Comparison of ENCODE assay signal across 1 cellular context in genomic region chr1:246932366-246932700, GRCh38.
TF ChIP-seq lines count a peak whose summit lies in the region.

No MANE protein-coding gene starts in this region.

TF ChIP-seq in K562, 482 proteins besides CTCF, POLR2A, EP300 and RAD21 (continued from another document and continues in another):
- TF ChIP-seq E2F5 (CRISPR knock-in tag; IDR thresholded peaks at IDR 0.05) (no peak), STAT5B (CRISPR knock-in tag; IDR thresholded peaks at IDR 0.05) (no peak), MTA3 (IDR thresholded peaks at IDR 0.05; ENCODE audit: borderline replicate concordance) (0 out of 2 replicates have a peak, but pooled peaks have one; percentile 0), JUNB (CRISPR knock-in tag; conservative IDR thresholded peaks at IDR 0.05) (no peak), SMAD4 (CRISPR knock-in tag; conservative IDR thresholded peaks at IDR 0.05) (0 out of 2 replicates have a peak, but pooled peaks have one; percentile 2), CREM (IDR thresholded peaks at IDR 0.05; ENCODE audit: low read depth) (no peak; the same call in 1 of the 2 replicates), SIX5 (IDR thresholded peaks at IDR 0.05; ENCODE audit: borderline replicate concordance in 1 of 2, insufficient read depth in 1 of 2, low read depth in 1 of 2, low read length in 2 of 2) (no peak), GTF2B (IDR thresholded peaks at IDR 0.05; ENCODE audit: extremely low read depth, insufficient read length) (no peak), SMC3 (conservative IDR thresholded peaks at IDR 0.05; ENCODE audit: insufficient read depth, low read depth, low read length) (no peak), LARP7 (IDR thresholded peaks at IDR 0.05) (0 out of 2 replicates have a peak, but pooled peaks have one; percentile 64), GATA2 (CRISPR knock-in tag; IDR thresholded peaks at IDR 0.05) (0 out of 2 replicates have a peak, but pooled peaks have one; percentile 16), KLF10 (CRISPR knock-in tag; IDR thresholded peaks at IDR 0.05) (no peak), RAD51 (IDR thresholded peaks at IDR 0.05; ENCODE audit: borderline replicate concordance, low read depth) (no peak), MED1 (CRISPR knock-in tag; IDR thresholded peaks at IDR 0.05; ENCODE audit: borderline replicate concordance) (no peak), MEIS2 (IDR thresholded peaks at IDR 0.05; ENCODE audit: partially characterized antibody) (no peak), HNRNPL (IDR thresholded peaks at IDR 0.05; ENCODE audit: low read depth, low read length) (0 out of 2 replicates have a peak, but pooled peaks have one; percentile 11), MECOM (CRISPR knock-in tag; IDR thresholded peaks at IDR 0.05) (no peak), ZNF232 (CRISPR knock-in tag; IDR thresholded peaks at IDR 0.05) (no peak), HLTF (IDR thresholded peaks at IDR 0.05) (peak; percentile 58; the same call in 1 of the 2 replicates), KDM1A (IDR thresholded peaks at IDR 0.05) (peak; percentile 64 to 70; a peak in 3 of 4 replicates), ZNF766 (CRISPR knock-in tag; conservative IDR thresholded peaks at IDR 0.05) (no peak; the same call in 1 of the 2 replicates), ELF1 (tag; IDR thresholded peaks at IDR 0.05) (no peak), ID3 (CRISPR knock-in tag; IDR thresholded peaks at IDR 0.05) (no peak), ID3 (tag; IDR thresholded peaks at IDR 0.05) (0 out of 2 replicates have a peak, but pooled peaks have one; percentile 18), PTRF (tag; IDR thresholded peaks at IDR 0.05) (0 out of 2 replicates have a peak, but pooled peaks have one; percentile 29), TAF7 (tag; IDR thresholded peaks at IDR 0.05) (no peak), MAFK (IDR thresholded peaks at IDR 0.05; ENCODE audit: low read length) (no peak), HMG20B (CRISPR knock-in tag; IDR thresholded peaks at IDR 0.05) (no peak), AFF1 (IDR thresholded peaks at IDR 0.05; ENCODE audit: low read depth in 1 of 2, partially characterized antibody in 2 of 2) (no peak), HDAC2 (IDR thresholded peaks at IDR 0.05) (peak; percentile 68; the same call in 1 of the 2 replicates), PKNOX1 (IDR thresholded peaks at IDR 0.05) (0 out of 2 replicates have a peak, but pooled peaks have one; percentile 21), BACH1 (tag; IDR thresholded peaks at IDR 0.05) (no peak), SNIP1 (IDR thresholded peaks at IDR 0.05; ENCODE audit: low read depth) (no peak), ARNT (IDR thresholded peaks at IDR 0.05) (peak; percentile 19 to 51; a peak in 1 of 4 replicates), KAT7 (CRISPR knock-in tag; IDR thresholded peaks at IDR 0.05; ENCODE audit: borderline replicate concordance) (no peak), NR0B1 (IDR thresholded peaks at IDR 0.05; ENCODE audit: partially characterized antibody) (no peak), POU5F1 (IDR thresholded peaks at IDR 0.05; ENCODE audit: borderline replicate concordance, low read depth, low read length, partially characterized antibody) (no peak), SMARCE1 (IDR thresholded peaks at IDR 0.05) (0 out of 2 replicates have a peak, but pooled peaks have one; percentile 30), CXXC5 (CRISPR knock-in tag; IDR thresholded peaks at IDR 0.05) (no peak), FUS (optimal IDR thresholded peaks at IDR 0.05; ENCODE audit: low read depth, low read length) (no peak), TCFL5 (CRISPR knock-in tag; conservative IDR thresholded peaks at IDR 0.05) (no peak), CBFA2T3 (IDR thresholded peaks at IDR 0.05) (peak; percentile 23; the same call in 1 of the 2 replicates), ZNF431 (CRISPR knock-in tag; IDR thresholded peaks at IDR 0.05) (no peak), SMARCA4 (IDR thresholded peaks at IDR 0.05) (peak; percentile 66), CHD2 (IDR thresholded peaks at IDR 0.05; ENCODE audit: low read depth, low read length) (no peak), ZNF121 (CRISPR knock-in tag; conservative IDR thresholded peaks at IDR 0.05) (peak; percentile 99), POLR2H (tag; IDR thresholded peaks at IDR 0.05; ENCODE audit: low read depth) (no peak), MCM5 (IDR thresholded peaks at IDR 0.05; ENCODE audit: low read depth) (no peak), ZFP36 (IDR thresholded peaks at IDR 0.05; ENCODE audit: low read depth, low read length, partially characterized antibody) (no peak), HIVEP1 (CRISPR knock-in tag; IDR thresholded peaks at IDR 0.05) (no peak), PRPF4 (IDR thresholded peaks at IDR 0.05; ENCODE audit: insufficient read depth, low read depth, low read length, poor library complexity, severe bottlenecking) (no peak), SP2 (IDR thresholded peaks at IDR 0.05; ENCODE audit: extremely low read depth, low read depth, low read length, poor library complexity, severe bottlenecking) (no peak), ZBTB43 (CRISPR knock-in tag; IDR thresholded peaks at IDR 0.05) (no peak), CHAMP1 (IDR thresholded peaks at IDR 0.05) (0 out of 2 replicates have a peak, but pooled peaks have one; percentile 19), ZNF507 (tag; conservative IDR thresholded peaks at IDR 0.05) (no peak), MBD2 (IDR thresholded peaks at IDR 0.05; ENCODE audit: borderline replicate concordance, low read depth) (no peak), BCOR (IDR thresholded peaks at IDR 0.05) (peak; percentile 88), DPF2 (IDR thresholded peaks at IDR 0.05) (peak; percentile 50; the same call in 1 of the 2 replicates), TCF3 (CRISPR knock-in tag; IDR thresholded peaks at IDR 0.05) (no peak), CREB3 (tag; conservative IDR thresholded peaks at IDR 0.05; ENCODE audit: low read depth) (0 out of 2 replicates have a peak, but pooled peaks have one; percentile 47), E2F3 (CRISPR knock-in tag; IDR thresholded peaks at IDR 0.05) (no peak), PYGO2 (tag; IDR thresholded peaks at IDR 0.05) (no peak), CCAR2 (IDR thresholded peaks at IDR 0.05; ENCODE audit: low read depth, low read length) (no peak), SREBF2 (CRISPR knock-in tag; IDR thresholded peaks at IDR 0.05) (no peak), HEY1 (CRISPR knock-in tag; IDR thresholded peaks at IDR 0.05; ENCODE audit: borderline replicate concordance) (no peak)
